9 cellular contexts compared by ENCODE assay signal in the genomic region with DNA sequence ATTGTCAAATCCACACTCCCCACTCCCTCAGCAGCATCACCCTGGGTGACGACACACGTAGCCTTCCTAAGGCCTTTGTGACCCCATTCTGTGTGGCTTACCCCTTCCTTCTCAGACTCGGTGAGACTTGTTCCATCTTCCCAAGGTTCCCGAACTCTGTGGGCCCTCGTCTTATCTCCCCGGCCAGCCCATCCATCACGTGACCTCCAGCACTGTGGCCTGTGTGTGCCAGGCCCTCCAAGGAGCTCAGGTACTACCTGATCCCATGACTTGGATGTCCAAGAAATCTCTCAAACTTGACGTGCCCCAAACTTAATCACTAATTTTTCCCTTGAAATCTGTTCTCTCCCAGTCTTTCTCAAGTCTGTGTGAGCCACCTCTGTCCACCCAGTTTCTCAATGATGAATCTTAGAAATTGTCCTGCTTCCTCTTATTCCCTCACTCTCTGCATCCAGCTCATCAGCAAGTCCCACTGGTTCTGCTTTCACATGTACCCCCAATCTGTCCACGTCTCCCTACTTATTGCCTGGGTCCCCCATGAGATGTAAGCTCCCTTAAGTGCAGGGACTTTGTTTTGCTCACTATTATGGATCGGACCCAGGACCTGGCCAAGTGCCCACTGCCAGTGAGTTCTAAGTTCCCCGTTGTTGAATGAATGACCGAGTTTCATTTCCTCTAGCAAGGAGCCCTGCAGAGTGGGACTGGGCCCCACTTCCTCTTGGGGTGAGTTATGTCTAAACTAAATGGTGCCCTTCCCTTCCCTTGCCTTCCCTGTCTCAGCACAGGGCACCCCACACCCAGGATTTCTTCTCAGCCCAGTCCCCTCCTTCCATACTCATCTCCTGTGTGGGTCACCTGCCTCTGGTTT.
DNase-seq lines count a peak whose midpoint lies in the region; ATAC-seq and TF ChIP-seq lines count a peak whose summit lies in the region.
"Had no signal": no experiment of that assay in that cellular context is flagged by ENCODE, and none has a peak within 500 bp of the region (broad histone marks: within the 10 kb centered on the region; RNA-seq: fewer than 3 reads in every experiment).

No MANE protein-coding gene starts in this region.

- no peak overlapping the region for H2BK5ac ChIP-seq in neuronal stem cell (ENCODE audit: low read length)

- H3K27ac ChIP-seq in neuronal stem cell (replicated peaks; ENCODE audit: low read length) (no peak overlapping the region), MM.1S (ENCODE audit: low read length) (no peak overlapping the region)

- H3K79me2 ChIP-seq in MM.1S (ENCODE audit: low read length): no peaks in the 10 kb centered on the region

- no peaks in the 10 kb centered on the region for H3K9me2 ChIP-seq in MM.1S (replicated peaks; ENCODE audit: insufficient read depth, low read length)

- no peaks in the 10 kb centered on the region for H3K27me3 ChIP-seq in neuronal stem cell (ENCODE audit: control insufficient read depth in 3 of 3, insufficient read depth in 3 of 3, low read depth in 1 of 3, low read length in 3 of 3)
- H3K27me3 ChIP-seq in MM.1S (replicated peaks; ENCODE audit: insufficient read depth, low read length): no peaks in the 10 kb centered on the region

- no peak overlapping the region for H3K27ac Mint-ChIP-seq in activated CD4-positive, alpha-beta memory T cell treated with anti-CD3 and anti-CD28 coated beads for 36 hours

- peak overlapping the region; percentile 66 for H2AK5ac ChIP-seq in neuronal stem cell (ENCODE audit: low read depth, low read length)

- H3K4me2 ChIP-seq in neuronal stem cell (ENCODE audit: insufficient read depth, low read length, poor library complexity, severe bottlenecking) (no peak overlapping the region), MM.1S (ENCODE audit: low read depth, low read length) (no peak overlapping the region)

- CTCF ChIA-PET in activated CD4-positive, alpha-beta memory T cell treated with anti-CD3 and anti-CD28 coated beads for 36 hours (lab: Charles Lee): no interaction called here

- H3K23ac ChIP-seq in neuronal stem cell (ENCODE audit: low read depth, low read length, poor library complexity): no peak overlapping the region

- peak overlapping the region; percentile 78 for H4K8ac ChIP-seq in neuronal stem cell (ENCODE audit: low read depth, low read length)

- intact Hi-C loops in activated CD4-positive, alpha-beta memory T cell treated with anti-CD3 and anti-CD28 coated beads for 36 hours (cut with micrococcal nuclease): no loop called here

- no peak overlapping the region for H3K4me3 Mint-ChIP-seq in activated CD4-positive, alpha-beta memory T cell treated with anti-CD3 and anti-CD28 coated beads for 36 hours

- H3K18ac ChIP-seq in neuronal stem cell (ENCODE audit: low read length): no peak overlapping the region

- no peaks in the 10 kb centered on the region for H3K79me1 ChIP-seq in neuronal stem cell (ENCODE audit: low read depth, low read length)

- WGBS in neuronal stem cell (ENCODE audit: extremely low coverage in 2 of 2, insufficient read length in 2 of 2, insufficient replicate concordance in 1 of 2), 2 donors: no CpG with 5 or more reads among the region's 12 CpGs

- ATAC-seq in GM19395 (IDR thresholded peaks at IDR 0.05; ENCODE audit: unreplicated experiment) (peak; percentile 86), HG03095 (IDR thresholded peaks at IDR 0.05; ENCODE audit: unreplicated experiment) (peak; percentile 81), HG03045 (IDR thresholded peaks at IDR 0.05; ENCODE audit: unreplicated experiment) (no peak)
- ATAC-seq: PC-3 had no signal

- DNase-seq in SKM-1 (lab: John Stamatoyannopoulos, UW; ENCODE audit: unreplicated experiment) (peak; percentile 73), neuronal stem cell (ENCODE audit: low spot score) (no peak), NCI-H187 (lab: John Stamatoyannopoulos, UW) (no peak), MM.1S (no peak)
- DNase-seq in activated CD4-positive, alpha-beta memory T cell treated with anti-CD3 and anti-CD28 coated beads for 36 hours: no peak
- DNase-seq: PC-3 had no signal

- H3K4ac ChIP-seq in neuronal stem cell (ENCODE audit: low read length): no peak overlapping the region

- no peak overlapping the region for H2BK15ac ChIP-seq in neuronal stem cell (ENCODE audit: low read length)

- H2AFZ ChIP-seq in neuronal stem cell (ENCODE audit: low read length) (no peak overlapping the region), MM.1S (ENCODE audit: low read length) (no peak overlapping the region)

- POLR2A ChIA-PET in activated CD4-positive, alpha-beta memory T cell treated with anti-CD3 and anti-CD28 coated beads for 36 hours (lab: Charles Lee): no interaction called here

- H2BK120ac ChIP-seq in neuronal stem cell (ENCODE audit: low read depth, low read length): no peak overlapping the region

- H3K4me3 ChIP-seq in neuronal stem cell (ENCODE audit: low read length in 2 of 2) (no peak overlapping the region), MM.1S (ENCODE audit: low read length) (no peak overlapping the region)

- H3K4me1 Mint-ChIP-seq in activated CD4-positive, alpha-beta memory T cell treated with anti-CD3 and anti-CD28 coated beads for 36 hours (ENCODE audit: low read depth): no peaks in the 10 kb centered on the region

- H3K4me1 ChIP-seq in neuronal stem cell (ENCODE audit: control insufficient read depth in 2 of 2, insufficient read depth in 1 of 2, low read depth in 1 of 2, low read length in 2 of 2) (no peaks in the 10 kb centered on the region), MM.1S (ENCODE audit: low read length) (no peaks in the 10 kb centered on the region)

- H3K9me3 Mint-ChIP-seq in activated CD4-positive, alpha-beta memory T cell treated with anti-CD3 and anti-CD28 coated beads for 36 hours: no peaks in the 10 kb centered on the region

- no peaks in the 10 kb centered on the region for H4K20me1 ChIP-seq in MM.1S (ENCODE audit: insufficient read depth, low read length)

- TF ChIP-seq CTCF in MM.1S (IDR thresholded peaks at IDR 0.05; ENCODE audit: low read length): no peak

- H3K27me3 Mint-ChIP-seq in activated CD4-positive, alpha-beta memory T cell treated with anti-CD3 and anti-CD28 coated beads for 36 hours: peaks cover 4% of the 10 kb centered on the region

- peak overlapping the region; percentile 26 for H2BK12ac ChIP-seq in neuronal stem cell (ENCODE audit: low read length)

- H3K9me3 ChIP-seq in neuronal stem cell (replicated peaks in 1 of 2; ENCODE audit: control insufficient read depth in 2 of 2, insufficient read depth in 1 of 2, low read depth in 1 of 2, low read length in 2 of 2) (peaks cover 0 to 1% of the 10 kb centered on the region in 2 donors), MM.1S (replicated peaks; ENCODE audit: insufficient read depth, low read length) (no peaks in the 10 kb centered on the region; the same call in 1 of the 2 replicates)

- H3K36me3 ChIP-seq in neuronal stem cell (replicated peaks in 1 of 2; ENCODE audit: control insufficient read depth in 2 of 2, insufficient read depth in 2 of 2, low read length in 2 of 2) (no peaks in the 10 kb centered on the region), MM.1S (replicated peaks; ENCODE audit: insufficient read depth, low read length) (no peaks in the 10 kb centered on the region)

- no peaks in the 10 kb centered on the region for H3K36me3 Mint-ChIP-seq in activated CD4-positive, alpha-beta memory T cell treated with anti-CD3 and anti-CD28 coated beads for 36 hours

- H3K9ac ChIP-seq in neuronal stem cell (ENCODE audit: low read depth, low read length, poor library complexity) (no peak overlapping the region), MM.1S (ENCODE audit: low read length) (no peak overlapping the region)

- H4K91ac ChIP-seq in neuronal stem cell (ENCODE audit: low read depth, low read length, poor library complexity): no peak overlapping the region

- no peak overlapping the region for H3K14ac ChIP-seq in neuronal stem cell (ENCODE audit: low read length)

- no peaks in the 10 kb centered on the region for H3F3A ChIP-seq in MM.1S (ENCODE audit: insufficient read depth, low read length)
